24 cellular contexts compared by ENCODE assay signal in genomic region chr1:58861076-58861475, GRCh38.
"Had no signal": no experiment of that assay in that cellular context is flagged by ENCODE, and none has a peak within 500 bp of the region (broad histone marks: within the 10 kb centered on the region; RNA-seq: fewer than 3 reads in every experiment).

No MANE protein-coding gene starts in this region.

- H3K36me3 ChIP-seq: esophagus muscularis mucosa, right atrium auricular region, thoracic aorta, WERI-Rb-1 had no signal

- H3K4me3 Mint-ChIP-seq: activated CD4-positive, alpha-beta memory T cell treated with anti-CD3 and anti-CD28 coated beads for 36 hours; activated naive CD4-positive, alpha-beta T cell treated with anti-CD3 and anti-CD28 coated beads, Interleukin-2, amount 50 U/mL, for 24 hours; activated naive CD8-positive, alpha-beta T cell treated with anti-CD3 and anti-CD28 coated beads, Interleukin-2, amount 50 U/mL, for 24 hours; activated T-cell treated with anti-CD3 and anti-CD28 coated beads, Interleukin-2, amount 50 U/mL, for 24 hours; T-helper 17 cell had no signal

- H3K27me3 ChIP-seq: esophagus muscularis mucosa, right atrium auricular region had no signal

- H3K9me3 ChIP-seq: esophagus muscularis mucosa, right atrium auricular region, thoracic aorta had no signal

- H3K9me3 Mint-ChIP-seq: activated CD4-positive, alpha-beta memory T cell treated with anti-CD3 and anti-CD28 coated beads for 36 hours; activated naive CD4-positive, alpha-beta T cell treated with anti-CD3 and anti-CD28 coated beads, Interleukin-2, amount 50 U/mL, for 24 hours; activated naive CD8-positive, alpha-beta T cell treated with anti-CD3 and anti-CD28 coated beads, Interleukin-2, amount 50 U/mL, for 24 hours; activated T-cell treated with anti-CD3 and anti-CD28 coated beads, Interleukin-2, amount 50 U/mL, for 24 hours had no signal

- DNase-seq: activated CD4-positive, alpha-beta memory T cell treated with anti-CD3 and anti-CD28 coated beads for 36 hours; activated CD4-positive, alpha-beta T cell treated with anti-CD3 and anti-CD28 coated beads for 48 hours; activated CD8-positive, alpha-beta memory T cell treated with anti-CD3 and anti-CD28 coated beads, Interleukin-2, amount 50 U/mL, for 48 hours; activated naive CD8-positive, alpha-beta T cell treated with anti-CD3 and anti-CD28 coated beads, Interleukin-2, amount 50 U/mL, for 24 hours; activated T-cell treated with anti-CD3 and anti-CD28 coated beads, Interleukin-2, amount 50 U/mL, for 24 hours; amygdala; caudate nucleus; left colon; midbrain; naive thymus-derived CD4-positive, alpha-beta T cell; stimulated activated CD4-positive, alpha-beta T cell treated with anti-CD3 and anti-CD28 coated beads, Interleukin-1b, Interleukin-23, amount 100 ng/mL, for 48 hours; stimulated activated naive CD8-positive, alpha-beta T cell treated with anti-CD3 and anti-CD28 coated beads, Interleukin-15, Interleukin-2, amounts not matched to agents 100 U/mL and 50 U/mL, for 24 hours; T-helper 17 cell; T1000; trophoblast cell; WERI-Rb-1 had no signal

- ATAC-seq: activated CD4-positive, CD25-positive, alpha-beta regulatory T cell treated with anti-CD3 and anti-CD28 coated beads, Interleukin-2, amount 50 U/mL, for 24 hours; activated naive CD8-positive, alpha-beta T cell treated with anti-CD3 and anti-CD28 coated beads, Interleukin-2, amount 50 U/mL, for 24 hours; stimulated activated naive CD8-positive, alpha-beta T cell treated with anti-CD3 and anti-CD28 coated beads, Interleukin-15, Interleukin-2, amounts not matched to agents 100 U/mL and 50 U/mL, for 24 hours; T-helper 17 cell had no signal

- H3K27ac Mint-ChIP-seq: activated CD4-positive, alpha-beta memory T cell treated with anti-CD3 and anti-CD28 coated beads for 36 hours; activated naive CD4-positive, alpha-beta T cell treated with anti-CD3 and anti-CD28 coated beads, Interleukin-2, amount 50 U/mL, for 24 hours; activated naive CD8-positive, alpha-beta T cell treated with anti-CD3 and anti-CD28 coated beads, Interleukin-2, amount 50 U/mL, for 24 hours; activated T-cell treated with anti-CD3 and anti-CD28 coated beads, Interleukin-2, amount 50 U/mL, for 24 hours; T-helper 17 cell had no signal

- H3K4me1 ChIP-seq: esophagus muscularis mucosa, right atrium auricular region had no signal

- H3K4me2 ChIP-seq: smooth muscle cell had no signal

- H3K4me3 ChIP-seq: esophagus muscularis mucosa, right atrium auricular region, smooth muscle cell, thoracic aorta had no signal

- FAIRE-seq: frontal cortex, urothelium cell line had no signal

- H3K36me3 Mint-ChIP-seq: activated CD4-positive, alpha-beta memory T cell treated with anti-CD3 and anti-CD28 coated beads for 36 hours; activated naive CD4-positive, alpha-beta T cell treated with anti-CD3 and anti-CD28 coated beads, Interleukin-2, amount 50 U/mL, for 24 hours had no signal

- H3K27me3 Mint-ChIP-seq: activated CD4-positive, alpha-beta memory T cell treated with anti-CD3 and anti-CD28 coated beads for 36 hours; activated naive CD4-positive, alpha-beta T cell treated with anti-CD3 and anti-CD28 coated beads, Interleukin-2, amount 50 U/mL, for 24 hours; activated naive CD8-positive, alpha-beta T cell treated with anti-CD3 and anti-CD28 coated beads, Interleukin-2, amount 50 U/mL, for 24 hours; activated T-cell treated with anti-CD3 and anti-CD28 coated beads, Interleukin-2, amount 50 U/mL, for 24 hours; naive thymus-derived CD4-positive, alpha-beta T cell; T-helper 17 cell had no signal

- H3K27ac ChIP-seq: esophagus muscularis mucosa, right atrium auricular region, thoracic aorta, WERI-Rb-1 had no signal
